In the genomic region with DNA sequence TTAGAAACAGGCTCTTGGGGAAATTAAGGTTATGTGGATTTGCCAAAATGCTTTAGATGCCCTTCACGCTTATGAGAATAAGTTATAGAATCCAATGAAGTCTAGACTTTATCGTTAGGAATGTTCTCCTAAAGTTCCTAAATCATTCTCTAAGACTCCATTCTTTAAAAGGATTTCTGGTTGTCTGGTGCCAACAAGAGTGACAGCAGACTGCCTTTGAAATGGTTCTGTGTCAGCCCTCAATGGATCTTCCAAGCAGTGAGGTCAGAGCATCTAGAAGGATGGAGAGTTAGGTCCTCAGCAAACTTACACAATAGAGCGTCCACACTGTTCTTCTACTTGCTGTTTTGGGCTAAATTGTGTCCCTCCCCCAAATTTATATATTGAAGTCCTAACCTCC, we compare ENCODE assay signal across 27 cellular contexts.
"Had no signal": no experiment of that assay in that cellular context is flagged by ENCODE, and none has a peak within 500 bp of the region (broad histone marks: within the 10 kb centered on the region; RNA-seq: fewer than 3 reads in every experiment).

No MANE protein-coding gene starts in this region.

- H3K9me3 Mint-ChIP-seq: stimulated activated effector memory CD8-positive, alpha-beta T cell treated with anti-CD3 and anti-CD28 coated beads, Interleukin-12 subunit alpha, Interleukin-12 subunit beta, amount 100 ng/mL, for 72 hours; stimulated activated naive CD8-positive, alpha-beta T cell treated with anti-CD3 and anti-CD28 coated beads, Interleukin-15, amount 100 ng/mL, for 72 hours; stimulated activated naive CD8-positive, alpha-beta T cell treated with anti-CD3 and anti-CD28 coated beads, Interleukin-15, Interleukin-2, amounts not matched to agents 100 ng/mL and 50 ng/mL, for 24 hours had no signal

- H3K9me3 ChIP-seq: suprapubic skin, testis, thoracic aorta, thyroid gland, tibial artery, tibial nerve, transverse colon, upper lobe of left lung, upper lobe of right lung, uterus, vagina had no signal

- H3K4me1 Mint-ChIP-seq: stimulated activated effector memory CD8-positive, alpha-beta T cell treated with anti-CD3 and anti-CD28 coated beads, Interleukin-12 subunit alpha, Interleukin-12 subunit beta, amount 100 ng/mL, for 72 hours; stimulated activated memory B cell treated with anti-CD40 and anti-IgM and Interleukin-4, amounts not matched to agents 10 μg/mL and 1 μg/mL and 100 μg/mL, for 72 hours; stimulated activated naive B cell treated with anti-CD40 and anti-IgM and Interleukin-4, amounts not matched to agents 10 μg/mL and 1 μg/mL and 100 μg/mL, for 72 hours; stimulated activated naive CD8-positive, alpha-beta T cell treated with anti-CD3 and anti-CD28 coated beads, Interleukin-15, amount 100 ng/mL, for 72 hours had no signal

- H3K4me1 ChIP-seq: stomach, suprapubic skin, testis, tibial artery, tibial nerve, transverse colon, upper lobe of left lung, upper lobe of right lung, uterus, vagina had no signal

- DNase-seq: stimulated activated CD4-positive, alpha-beta T cell treated with anti-CD3 and anti-CD28 coated beads, Interleukin-2, amount 100 ng/mL, for 48 hours; stimulated activated CD4-positive, alpha-beta T cell treated with anti-CD3 and anti-CD28 coated beads, Interleukin-4, amount 100 ng/mL, for 24 hours; stimulated activated CD4-positive, alpha-beta T cell treated with anti-CD3 and anti-CD28 coated beads, Interleukin-4, amount 100 ng/mL, for 4 hours; stimulated activated CD8-positive, alpha-beta memory T cell treated with anti-CD3 and anti-CD28 coated beads, Interleukin-4, amount 100 ng/mL, for 48 hours; stimulated activated naive B cell treated with anti-CD40 and anti-IgM and Interleukin-4, amounts not matched to agents 10 μg/mL and 1 μg/mL and 100 μg/mL, for 72 hours; stimulated activated naive CD4-positive, alpha-beta T cell; stimulated activated naive CD4-positive, alpha-beta T cell treated with Interleukin-2 at 50 U/mL for 16 hours; stimulated activated naive CD8-positive, alpha-beta T cell treated with anti-CD3 and anti-CD28 coated beads, Interleukin-15, amount 100 ng/mL, for 72 hours; stimulated activated naive CD8-positive, alpha-beta T cell treated with anti-CD3 and anti-CD28 coated beads, Interleukin-15, Interleukin-2, amounts not matched to agents 100 U/mL and 50 U/mL, for 24 hours; stomach; substantia nigra; testis; thyroid gland; tibial artery; transverse colon; trophoblast cell; upper lobe of left lung; upper lobe of right lung; uterus had no signal

- H3K27ac ChIP-seq: stomach, suprapubic skin, testis, thoracic aorta, thyroid gland, tibial artery, tibial nerve, transverse colon, upper lobe of left lung, upper lobe of right lung, uterus, vagina had no signal

- H3K4me3 Mint-ChIP-seq: stimulated activated effector memory CD8-positive, alpha-beta T cell treated with anti-CD3 and anti-CD28 coated beads, Interleukin-12 subunit alpha, Interleukin-12 subunit beta, amount 100 ng/mL, for 72 hours; stimulated activated memory B cell treated with anti-CD40 and anti-IgM and Interleukin-4, amounts not matched to agents 10 μg/mL and 1 μg/mL and 100 μg/mL, for 72 hours; stimulated activated naive B cell treated with anti-CD40 and anti-IgM and Interleukin-4, amounts not matched to agents 10 μg/mL and 1 μg/mL and 100 μg/mL, for 72 hours; stimulated activated naive CD8-positive, alpha-beta T cell treated with anti-CD3 and anti-CD28 coated beads, Interleukin-15, amount 100 ng/mL, for 72 hours; stimulated activated naive CD8-positive, alpha-beta T cell treated with anti-CD3 and anti-CD28 coated beads, Interleukin-15, Interleukin-2, amounts not matched to agents 100 ng/mL and 50 ng/mL, for 24 hours; type B pancreatic cell had no signal

- H3K27ac Mint-ChIP-seq: stimulated activated effector memory CD8-positive, alpha-beta T cell treated with anti-CD3 and anti-CD28 coated beads, Interleukin-12 subunit alpha, Interleukin-12 subunit beta, amount 100 ng/mL, for 72 hours; stimulated activated memory B cell treated with anti-CD40 and anti-IgM and Interleukin-4, amounts not matched to agents 10 μg/mL and 1 μg/mL and 100 μg/mL, for 72 hours; stimulated activated naive B cell treated with anti-CD40 and anti-IgM and Interleukin-4, amounts not matched to agents 10 μg/mL and 1 μg/mL and 100 μg/mL, for 72 hours; stimulated activated naive CD8-positive, alpha-beta T cell treated with anti-CD3 and anti-CD28 coated beads, Interleukin-15, Interleukin-2, amounts not matched to agents 100 ng/mL and 50 ng/mL, for 24 hours; type B pancreatic cell had no signal

- ATAC-seq: stimulated activated effector memory CD8-positive, alpha-beta T cell treated with anti-CD3 and anti-CD28 coated beads, Interleukin-12 subunit alpha, Interleukin-12 subunit beta, amount 100 ng/mL, for 72 hours; stimulated activated memory B cell treated with anti-CD40 and anti-IgM and Interleukin-4, amounts not matched to agents 10 μg/mL and 1 μg/mL and 100 μg/mL, for 72 hours; stimulated activated naive B cell treated with anti-CD40 and anti-IgM and Interleukin-4, amounts not matched to agents 10 μg/mL and 1 μg/mL and 100 μg/mL, for 72 hours; stimulated activated naive CD8-positive, alpha-beta T cell treated with anti-CD3 and anti-CD28 coated beads, Interleukin-15, amount 100 ng/mL, for 72 hours; stimulated activated naive CD8-positive, alpha-beta T cell treated with anti-CD3 and anti-CD28 coated beads, Interleukin-15, Interleukin-2, amounts not matched to agents 100 U/mL and 50 U/mL, for 24 hours; upper lobe of right lung had no signal

- H3K36me3 Mint-ChIP-seq: stimulated activated effector memory CD8-positive, alpha-beta T cell treated with anti-CD3 and anti-CD28 coated beads, Interleukin-12 subunit alpha, Interleukin-12 subunit beta, amount 100 ng/mL, for 72 hours; stimulated activated memory B cell treated with anti-CD40 and anti-IgM and Interleukin-4, amounts not matched to agents 10 μg/mL and 1 μg/mL and 100 μg/mL, for 72 hours; stimulated activated naive B cell treated with anti-CD40 and anti-IgM and Interleukin-4, amounts not matched to agents 10 μg/mL and 1 μg/mL and 100 μg/mL, for 72 hours; type B pancreatic cell had no signal

- H3K27me3 Mint-ChIP-seq: stimulated activated memory B cell treated with anti-CD40 and anti-IgM and Interleukin-4, amounts not matched to agents 10 μg/mL and 1 μg/mL and 100 μg/mL, for 72 hours had no signal

- H3K4me3 ChIP-seq: stomach, suprapubic skin, testis, thoracic aorta, thyroid gland, tibial artery, tibial nerve, transverse colon, upper lobe of left lung, upper lobe of right lung, uterus, vagina had no signal

- H3K36me3 ChIP-seq: stomach, suprapubic skin, thoracic aorta, thyroid gland, tibial artery, tibial nerve, transverse colon, upper lobe of left lung, upper lobe of right lung, uterus, vagina had no signal
